In genomic region chr22:20418211-20418788, GRCh38 we compare ENCODE assay signal across 8 cellular contexts. TPM values are rescaled to one million over a fixed set of nuclear protein-coding genes. Genes with fewer than 3 reads are reported as not detected.
DNase-seq lines count a peak whose midpoint lies in the region; ATAC-seq and TF ChIP-seq lines count a peak whose summit lies in the region.

No MANE protein-coding gene starts in this region.

- ATAC-seq in Panc1 (peak; percentile 92), GM18511 (IDR thresholded peaks at IDR 0.05; ENCODE audit: unreplicated experiment) (no peak)
- peak; percentile 77 to 89 for ATAC-seq in natural killer cell treated with Interleukin-12 subunit alpha and Interleukin-12 subunit beta and Interleukin-15 and Interleukin-18, amount 100 ng/mL, for 72 hours

- no peaks in the 10 kb centered on the region for H3K9me3 ChIP-seq in CD8-positive, alpha-beta memory T cell (ENCODE audit: low read length)
- H3K9me3 ChIP-seq in Panc1 (ENCODE audit: control insufficient read depth, insufficient read depth, low read depth, low read length) = no peaks in the 10 kb centered on the region

- H3K4me3 Mint-ChIP-seq in CD8-positive, alpha-beta memory T cell = peak overlapping the region in 6 of 7 donors; percentile 60 to 83 (median 74)
- no peak overlapping the region for H3K4me3 Mint-ChIP-seq in natural killer cell treated with Interleukin-12 subunit alpha and Interleukin-12 subunit beta and Interleukin-15 and Interleukin-18, amount 100 ng/mL, for 72 hours

- H3K4me1 ChIP-seq in CD8-positive, alpha-beta memory T cell (ENCODE audit: insufficient read depth, low read length) = peaks cover 11% of the 10 kb centered on the region
- H3K4me1 ChIP-seq in Panc1 (ENCODE audit: control insufficient read depth, insufficient read depth, low read length) = no peaks in the 10 kb centered on the region

- H3K27me3 ChIP-seq in CD8-positive, alpha-beta memory T cell (ENCODE audit: insufficient read depth, low read length, poor library complexity, severe bottlenecking) = peaks cover 3% of the 10 kb centered on the region
- no peaks in the 10 kb centered on the region for H3K27me3 ChIP-seq in Panc1 (ENCODE audit: control insufficient read depth, insufficient read depth, low read length)

- H3K36me3 ChIP-seq in CD8-positive, alpha-beta memory T cell (ENCODE audit: insufficient read depth, low read length) = no peaks in the 10 kb centered on the region
- H3K36me3 ChIP-seq in Panc1 (ENCODE audit: control insufficient read depth, insufficient read depth, low read length) = no peaks in the 10 kb centered on the region

- peak; percentile 88 for TF ChIP-seq CTCF in Panc1 (IDR thresholded peaks at IDR 0.05)
- TF ChIP-seq CTCF in fibroblast of pulmonary artery (IDR thresholded peaks at IDR 0.05; ENCODE audit: low read length, missing control alignments) = peak; percentile 77

- H3K36me3 Mint-ChIP-seq in CD8-positive, alpha-beta memory T cell = no peaks in the 10 kb centered on the region
- H3K36me3 Mint-ChIP-seq in natural killer cell treated with Interleukin-12 subunit alpha and Interleukin-12 subunit beta and Interleukin-15 and Interleukin-18, amount 100 ng/mL, for 72 hours = no peaks in the 10 kb centered on the region

- H3K27ac ChIP-seq in CD8-positive, alpha-beta memory T cell (ENCODE audit: low read depth, low read length) = no peak overlapping the region
- peak overlapping the region; percentile 54; the same call in 1 of the 2 replicates for H3K27ac ChIP-seq in Panc1 (ENCODE audit: low read length)

- CTCF ChIA-PET in CD8-positive, alpha-beta memory T cell (lab: Charles Lee) = interaction anchor here (0.6 to 3.3 kb wide), 42 partner anchors 11 to 468 kb away, joined by 3 to 41 read pairs (median 4); partner anchors contain the start of gene DGCR6L
- CTCF ChIA-PET in Panc1 (lab: Charles Lee) = interaction anchor here (0.6 to 1.9 kb wide), 19 partner anchors 10 to 1524 kb away, joined by 3 to 20 read pairs (median 6); partner anchors contain the start of gene DGCR6L

- DNase-seq in CD8-positive, alpha-beta memory T cell = peak; percentile 64 to 83 (median 67)
- peak; percentile 82 for DNase-seq in HT1080 (ENCODE audit: low read depth)
- peak; percentile 41 for DNase-seq in Panc1 (ENCODE audit: low read depth, low spot score)
- DNase-seq in activated T-helper 1 cell treated with anti-CD3 and anti-CD28 coated beads, Interleukin-2, amount 50 U/mL, for 16 hours (ENCODE audit: low read depth in 1 of 2, low spot score in 1 of 2) = peak; percentile 56 to 59
- peak; percentile 89 for DNase-seq in fibroblast of pulmonary artery (ENCODE audit: low read depth)
- peak; percentile 79 for DNase-seq in natural killer cell treated with Interleukin-12 subunit alpha and Interleukin-12 subunit beta and Interleukin-15 and Interleukin-18, amount 100 ng/mL, for 72 hours (ENCODE audit: low spot score)
- peak; percentile 58 for DNase-seq in stimulated activated naive CD4-positive, alpha-beta T cell treated with Interleukin-2 at 50 U/mL for 16 hours (lab: John Stamatoyannopoulos, UW)

- peaks cover 5 to 6% (median 5%) of the 10 kb centered on the region in 3 donors for H3K4me1 Mint-ChIP-seq in CD8-positive, alpha-beta memory T cell
- no peaks in the 10 kb centered on the region for H3K4me1 Mint-ChIP-seq in natural killer cell treated with Interleukin-12 subunit alpha and Interleukin-12 subunit beta and Interleukin-15 and Interleukin-18, amount 100 ng/mL, for 72 hours (ENCODE audit: low read depth in 2 of 2)

- H3K27me3 Mint-ChIP-seq in CD8-positive, alpha-beta memory T cell = no peaks in the 10 kb centered on the region
- no peaks in the 10 kb centered on the region for H3K27me3 Mint-ChIP-seq in natural killer cell treated with Interleukin-12 subunit alpha and Interleukin-12 subunit beta and Interleukin-15 and Interleukin-18, amount 100 ng/mL, for 72 hours

- H3K4me3 ChIP-seq in CD8-positive, alpha-beta memory T cell (ENCODE audit: low read length) = peak overlapping the region; percentile 56
- H3K4me3 ChIP-seq in Panc1 (ENCODE audit: low read depth in 2 of 2, low read length in 2 of 2) (peak overlapping the region; percentile 45 to 59), fibroblast of pulmonary artery (replicated peaks; ENCODE audit: low read depth, low read length) (peak overlapping the region; percentile 48)

- no peaks in the 10 kb centered on the region for H3K9me3 Mint-ChIP-seq in CD8-positive, alpha-beta memory T cell
- no peaks in the 10 kb centered on the region for H3K9me3 Mint-ChIP-seq in natural killer cell treated with Interleukin-12 subunit alpha and Interleukin-12 subunit beta and Interleukin-15 and Interleukin-18, amount 100 ng/mL, for 72 hours

- peak overlapping the region in 1 of 8 donors; percentile 43 for H3K27ac Mint-ChIP-seq in CD8-positive, alpha-beta memory T cell
- H3K27ac Mint-ChIP-seq in natural killer cell treated with Interleukin-12 subunit alpha and Interleukin-12 subunit beta and Interleukin-15 and Interleukin-18, amount 100 ng/mL, for 72 hours = no peak overlapping the region

- BruUV-seq in Panc1 (replicated peaks; lab: Mats Ljungman, UMichigan) = no TSS peak

- intact Hi-C loops in Panc1 (cut with micrococcal nuclease; ENCODE audit: unreplicated experiment) = no loop called here

- in situ Hi-C loops in Panc1 (cut with HindIII; ENCODE audit: low pct_unique_long_range_greater_than_20kb, low sequenced_read_pairs) = no loop called here

- POLR2A ChIA-PET in CD8-positive, alpha-beta memory T cell (lab: Charles Lee) = interaction anchor here (0.6 to 0.7 kb wide), 4 partner anchors 46 to 327 kb away, joined by 4 to 6 read pairs (median 4); no protein-coding TSS in a partner anchor
- POLR2A ChIA-PET in Panc1 (lab: Charles Lee) = no interaction called here

RNA-seq across cellular contexts. Expression of gene SCARF2, which starts 19.3 kb away (rescaled TPM):
- total RNA-seq in CD8-positive, alpha-beta memory T cell = under 1 TPM; 0.31 to 0.50 TPM
- polyA plus RNA-seq in CD8-positive, alpha-beta memory T cell = 1.5 TPM
- 46.0 and 50.1 TPM in 2 replicates for total RNA-seq in HT1080 (2014; rRNA removed; shearing (Covaris generic))
- 55.2 and 58.6 TPM in 2 replicates for polyA plus RNA-seq in HT1080 (2015; cell fraction: cytosol; rRNA removed)
- polyA plus RNA-seq in HT1080 (2015; cell fraction: nucleus; rRNA removed) = 40.7 and 50.7 TPM in 2 replicates
- 3.2 TPM for total RNA-seq in Panc1 (2021; ENCODE audit: unreplicated experiment)
- polyA plus RNA-seq in Panc1 (2012; ENCODE audit: insufficient read length) = 2.5 TPM
- under 1 TPM in 1 of 2 donors, not detected in 1; 0.48 TPM for total RNA-seq in natural killer cell treated with Interleukin-12 subunit alpha and Interleukin-12 subunit beta and Interleukin-15 and Interleukin-18, amount 100 ng/mL, for 72 hours

RNA-seq across cellular contexts. Expression of gene ZNF74, which starts 24.3 kb away (rescaled TPM):
- 10 to 100 TPM; 12.3 to 15.3 TPM for total RNA-seq in CD8-positive, alpha-beta memory T cell
- 13.0 TPM for polyA plus RNA-seq in CD8-positive, alpha-beta memory T cell
- 11.7 and 11.8 TPM in 2 replicates for total RNA-seq in HT1080 (2014; rRNA removed; shearing (Covaris generic))
- 8.2 and 9.1 TPM in 2 replicates for polyA plus RNA-seq in HT1080 (2015; cell fraction: cytosol; rRNA removed)
- polyA plus RNA-seq in HT1080 (2015; cell fraction: nucleus; rRNA removed) = 14.5 and 17.4 TPM in 2 replicates
- total RNA-seq in Panc1 (2021; ENCODE audit: unreplicated experiment) = 13.2 TPM
- polyA plus RNA-seq in Panc1 (2012; ENCODE audit: insufficient read length) = 16.4 TPM
- total RNA-seq in natural killer cell treated with Interleukin-12 subunit alpha and Interleukin-12 subunit beta and Interleukin-15 and Interleukin-18, amount 100 ng/mL, for 72 hours = 10 to 100 TPM in 1 of 2 donors, 1 to 10 TPM in 1; 3.7 to 11.9 TPM

Comparison
In these comparisons a context has a peak if more than half of its experiments do, and no peak if none do; other contexts are left out.
1. RNA of gene SCARF2, which starts 19.3 kb away (total RNA-seq): 46.0 to 50.1 TPM in HT1080; 3.2 TPM in Panc1 (single experiment), 0.31 to 0.50 TPM in CD8-positive, alpha-beta memory T cell and 0.48 TPM in natural killer cell treated with Interleukin-12 subunit alpha and Interleukin-12 subunit beta and Interleukin-15 and Interleukin-18, amount 100 ng/mL, for 72 hours; every median in the first group is over 10 times any median in the second.
2. Peak in every context shown above with its lines, with median percentiles within 50 percentile points of each other: DNase-seq and H3K4me3 ChIP-seq.